Comparison of ENCODE assay signal across 17 cellular contexts in genomic region chr3:171749128-171749527, GRCh38.
"Had no signal": no experiment of that assay in that cellular context is flagged by ENCODE, and none has a peak within 500 bp of the region (broad histone marks: within the 10 kb centered on the region; RNA-seq: fewer than 3 reads in every experiment).

No MANE protein-coding gene starts in this region.

- H3K36me3 ChIP-seq: upper lobe of right lung had no signal

- DNase-seq: activated CD4-positive, alpha-beta T cell treated with anti-CD3 and anti-CD28 coated beads, Interleukin-2, amount 50 U/mL, for 4 hours; activated gamma-delta T cell; activated T-cell treated with anti-CD3 and anti-CD28 coated beads, Interleukin-2, amount 50 U/mL, for 72 hours; dermis blood vessel endothelial cell; effector memory CD4-positive, alpha-beta T cell; esophagus squamous epithelium; foreskin fibroblast; hypothalamus; islet precursor cell; mammary epithelial cell; stimulated activated CD4-positive, alpha-beta T cell treated with anti-CD3 and anti-CD28 coated beads, Interleukin-4, amount 100 ng/mL, for 24 hours; SW 1271; T-helper 2 cell; testis; upper lobe of right lung had no signal

- H3K9me3 Mint-ChIP-seq: activated naive CD4-positive, alpha-beta T cell treated with anti-CD3 and anti-CD28 coated beads, Interleukin-2, amount 50 U/mL, for 24 hours; activated T-cell treated with anti-CD3 and anti-CD28 coated beads, Interleukin-2, amount 50 U/mL, for 72 hours; stimulated activated effector memory CD8-positive, alpha-beta T cell treated with anti-CD3 and anti-CD28 coated beads, Interleukin-12 subunit alpha, Interleukin-12 subunit beta, amount 100 ng/mL, for 72 hours had no signal

- H3K27me3 ChIP-seq: esophagus squamous epithelium, testis, upper lobe of right lung had no signal

- H3K27ac ChIP-seq: testis, upper lobe of right lung had no signal

- H3K36me3 Mint-ChIP-seq: activated naive CD4-positive, alpha-beta T cell treated with anti-CD3 and anti-CD28 coated beads, Interleukin-2, amount 50 U/mL, for 24 hours; stimulated activated effector memory CD8-positive, alpha-beta T cell treated with anti-CD3 and anti-CD28 coated beads, Interleukin-12 subunit alpha, Interleukin-12 subunit beta, amount 100 ng/mL, for 72 hours had no signal

- H3K4me3 Mint-ChIP-seq: activated naive CD4-positive, alpha-beta T cell treated with anti-CD3 and anti-CD28 coated beads, Interleukin-2, amount 50 U/mL, for 24 hours; activated T-cell treated with anti-CD3 and anti-CD28 coated beads, Interleukin-2, amount 50 U/mL, for 72 hours; stimulated activated effector memory CD8-positive, alpha-beta T cell treated with anti-CD3 and anti-CD28 coated beads, Interleukin-12 subunit alpha, Interleukin-12 subunit beta, amount 100 ng/mL, for 72 hours had no signal

- H3K9me3 ChIP-seq: esophagus squamous epithelium, testis, upper lobe of right lung had no signal

- H3K4me1 Mint-ChIP-seq: activated naive CD4-positive, alpha-beta T cell treated with anti-CD3 and anti-CD28 coated beads, Interleukin-2, amount 50 U/mL, for 24 hours had no signal

- ATAC-seq: activated T-cell treated with anti-CD3 and anti-CD28 coated beads, Interleukin-2, amount 50 U/mL, for 72 hours; stimulated activated effector memory CD8-positive, alpha-beta T cell treated with anti-CD3 and anti-CD28 coated beads, Interleukin-12 subunit alpha, Interleukin-12 subunit beta, amount 100 ng/mL, for 72 hours; upper lobe of right lung had no signal

- H3K27ac Mint-ChIP-seq: activated naive CD4-positive, alpha-beta T cell treated with anti-CD3 and anti-CD28 coated beads, Interleukin-2, amount 50 U/mL, for 24 hours; activated T-cell treated with anti-CD3 and anti-CD28 coated beads, Interleukin-2, amount 50 U/mL, for 72 hours; stimulated activated effector memory CD8-positive, alpha-beta T cell treated with anti-CD3 and anti-CD28 coated beads, Interleukin-12 subunit alpha, Interleukin-12 subunit beta, amount 100 ng/mL, for 72 hours had no signal

- H3K4me3 ChIP-seq: esophagus squamous epithelium, testis, upper lobe of right lung had no signal
